Comparison of ENCODE assay signal across 15 cellular contexts in the genomic region with DNA sequence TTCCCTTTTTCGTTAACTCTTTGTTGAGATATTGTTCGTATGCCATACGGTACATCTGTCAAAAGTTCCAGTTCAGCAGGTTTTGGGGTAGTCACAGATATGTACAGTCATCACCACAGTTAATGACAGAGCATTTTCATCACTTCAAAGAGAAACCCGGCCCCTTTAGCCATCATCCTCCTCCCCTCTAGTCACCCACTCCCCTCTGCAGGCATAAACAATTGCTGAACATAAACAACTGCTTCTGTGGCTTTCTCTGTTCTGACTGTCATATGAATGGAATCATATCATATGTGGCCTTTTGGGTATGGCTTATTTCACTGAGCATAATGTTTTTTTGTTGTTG.
"Had no signal": no experiment of that assay in that cellular context is flagged by ENCODE, and none has a peak within 500 bp of the region (broad histone marks: within the 10 kb centered on the region; RNA-seq: fewer than 3 reads in every experiment).

No MANE protein-coding gene starts in this region.

- H3K27me3 ChIP-seq: ascending aorta, breast epithelium, foreskin keratinocyte had no signal

- H3K4me1 ChIP-seq: ascending aorta, breast epithelium, foreskin keratinocyte had no signal

- H3K9me3 ChIP-seq: ascending aorta, breast epithelium, thoracic aorta had no signal

- H3K27me3 Mint-ChIP-seq: progenitor cell of endocrine pancreas had no signal

- H3K4me3 ChIP-seq: ascending aorta, breast epithelium, left ventricle myocardium inferior, SK-N-MC, thoracic aorta had no signal

- H3K27ac Mint-ChIP-seq: progenitor cell of endocrine pancreas had no signal

- ATAC-seq: foreskin keratinocyte, right cardiac atrium had no signal

- H3K27ac ChIP-seq: ascending aorta, breast epithelium, foreskin keratinocyte, left ventricle myocardium inferior, SK-N-MC, thoracic aorta had no signal

- DNase-seq: activated CD4-positive, alpha-beta T cell treated with anti-CD3 and anti-CD28 coated beads, Interleukin-2, amount 50 U/mL, for 4 hours; activated CD4-positive, CD25-positive, alpha-beta regulatory T cell treated with anti-CD3 and anti-CD28 coated beads, Interleukin-2, amount 50 U/mL, for 72 hours; activated CD8-positive, alpha-beta memory T cell treated with anti-CD3 and anti-CD28 coated beads, Interleukin-2, amount 50 U/mL, for 48 hours; cerebellar nuclear complex; effector CD8-positive, alpha-beta T cell; foreskin keratinocyte; glutamatergic neuron; hypothalamus; left ventricle myocardium inferior; right cardiac atrium had no signal
